Comparison of ENCODE assay signal across 17 cellular contexts in the genomic region with DNA sequence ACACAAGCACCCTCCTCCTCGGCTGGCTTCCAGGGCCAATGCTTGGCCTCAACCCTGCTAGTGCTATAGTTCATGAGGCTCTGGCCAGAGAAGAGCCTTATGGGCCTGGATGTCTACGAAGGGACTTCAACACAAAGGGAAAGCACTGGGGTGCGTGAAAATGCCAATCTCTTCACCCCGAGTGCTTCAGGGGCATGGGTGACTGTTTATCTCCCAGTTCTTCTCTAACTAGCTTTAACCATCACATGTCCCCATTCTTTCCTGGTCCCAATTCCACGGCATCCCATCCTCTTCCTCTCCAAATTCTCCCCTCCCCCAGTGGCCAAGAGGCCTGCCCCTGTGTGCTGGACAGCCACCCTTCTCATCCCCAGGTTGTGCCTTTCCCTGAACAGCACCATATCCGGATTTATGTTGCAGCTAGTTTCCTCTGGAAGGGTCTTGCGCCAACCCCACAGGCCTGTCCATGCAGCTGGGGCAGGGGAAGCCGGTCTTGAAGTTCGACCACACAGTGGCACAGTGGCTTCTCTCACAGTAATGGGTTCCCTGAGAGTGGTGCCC. TPM values are rescaled to one million over a fixed set of nuclear protein-coding genes. Genes with fewer than 3 reads are reported as not detected.
"Had no signal": no experiment of that assay in that cellular context is flagged by ENCODE, and none has a peak within 500 bp of the region (broad histone marks: within the 10 kb centered on the region; RNA-seq: fewer than 3 reads in every experiment).

No MANE protein-coding gene starts in this region.

- H3K27ac ChIP-seq: cardiac muscle cell, colonic mucosa, left lung, neural progenitor cell, ovary, sigmoid colon, spleen had no signal

- H3K36me3 Mint-ChIP-seq: activated naive CD4-positive, alpha-beta T cell treated with anti-CD3 and anti-CD28 coated beads, Interleukin-2, amount 50 U/mL, for 24 hours; stimulated activated memory B cell treated with anti-CD40 and anti-IgM and Interleukin-4, amounts not matched to agents 10 μg/mL and 1 μg/mL and 100 μg/mL, for 72 hours had no signal

- ATAC-seq: left lung; stimulated activated memory B cell treated with anti-CD40 and anti-IgM and Interleukin-4, amounts not matched to agents 10 μg/mL and 1 μg/mL and 100 μg/mL, for 72 hours; T-helper 17 cell had no signal

- H3K27me3 ChIP-seq: cardiac muscle cell, colonic mucosa, ovary, sigmoid colon, thyroid gland had no signal

- H3K36me3 ChIP-seq: cardiac muscle cell, colonic mucosa, left lung, neural progenitor cell, ovary, sigmoid colon, spleen, thyroid gland had no signal

- H3K4me1 Mint-ChIP-seq: activated naive CD4-positive, alpha-beta T cell treated with anti-CD3 and anti-CD28 coated beads, Interleukin-2, amount 50 U/mL, for 24 hours had no signal

- H3K9ac ChIP-seq: neural progenitor cell had no signal

- H2AFZ ChIP-seq: neural progenitor cell had no signal

- H3K4me3 ChIP-seq: cardiac muscle cell, colonic mucosa, left lung, neural progenitor cell, ovary, sigmoid colon, spleen, thyroid gland had no signal

- H3K4me3 Mint-ChIP-seq: activated naive CD4-positive, alpha-beta T cell treated with anti-CD3 and anti-CD28 coated beads, Interleukin-2, amount 50 U/mL, for 24 hours; neural progenitor cell; stimulated activated memory B cell treated with anti-CD40 and anti-IgM and Interleukin-4, amounts not matched to agents 10 μg/mL and 1 μg/mL and 100 μg/mL, for 72 hours; T-helper 17 cell had no signal

- H3K9me3 Mint-ChIP-seq: activated naive CD4-positive, alpha-beta T cell treated with anti-CD3 and anti-CD28 coated beads, Interleukin-2, amount 50 U/mL, for 24 hours; stimulated activated memory B cell treated with anti-CD40 and anti-IgM and Interleukin-4, amounts not matched to agents 10 μg/mL and 1 μg/mL and 100 μg/mL, for 72 hours had no signal

- H3K9me3 ChIP-seq: colonic mucosa, left lung, ovary, sigmoid colon, spleen, thyroid gland had no signal

- DNase-seq: activated CD4-positive, alpha-beta T cell treated with anti-CD3 and anti-CD28 coated beads for 1 hour; activated gamma-delta T cell; colonic mucosa; left lung; ovary; sigmoid colon; stimulated activated CD4-positive, alpha-beta T cell treated with anti-CD3 and anti-CD28 coated beads, Interleukin-4, amount 100 ng/mL, for 4 hours; T-helper 17 cell; thyroid gland had no signal

- H3K27ac Mint-ChIP-seq: activated naive CD4-positive, alpha-beta T cell treated with anti-CD3 and anti-CD28 coated beads, Interleukin-2, amount 50 U/mL, for 24 hours; stimulated activated memory B cell treated with anti-CD40 and anti-IgM and Interleukin-4, amounts not matched to agents 10 μg/mL and 1 μg/mL and 100 μg/mL, for 72 hours; T-helper 17 cell had no signal

- H3K4me1 ChIP-seq: colonic mucosa, left lung had no signal

RNA-seq across cellular contexts. Expression of gene ABCA4, which starts 16.7 kb away (rescaled TPM):
- total RNA-seq: activated CD8-positive, alpha-beta memory T cell treated with anti-CD3 and anti-CD28 coated beads for 36 hours; cardiac muscle cell; kidney epithelial cell; mononuclear cell; T-helper 17 cell had no signal
